Comparison of ENCODE assay signal across 11 cellular contexts in genomic region chr7:2717905-2718702, GRCh38. TPM values are rescaled to one million over a fixed set of nuclear protein-coding genes. Genes with fewer than 3 reads are reported as not detected.
DNase-seq lines count a peak whose midpoint lies in the region; ATAC-seq and TF ChIP-seq lines count a peak whose summit lies in the region.
"Had no signal": no experiment of that assay in that cellular context is flagged by ENCODE, and none has a peak within 500 bp of the region (broad histone marks: within the 10 kb centered on the region; RNA-seq: fewer than 3 reads in every experiment).

No MANE protein-coding gene starts in this region.

- no peaks in the 10 kb centered on the region for H3K9me3 Mint-ChIP-seq in CD4-positive, CD25-positive, alpha-beta regulatory T cell
- H3K9me3 Mint-ChIP-seq in brain: no peaks in the 10 kb centered on the region
- no peaks in the 10 kb centered on the region for H3K9me3 Mint-ChIP-seq in neural progenitor cell

- peak overlapping the region; percentile 91 to 97 (median 93) for H3K27ac Mint-ChIP-seq in CD4-positive, CD25-positive, alpha-beta regulatory T cell
- peak overlapping the region in 4 of 5 experiments; percentile 24 to 88 (median 62) for H3K27ac Mint-ChIP-seq in brain
- peak overlapping the region; percentile 81 for H3K27ac Mint-ChIP-seq in neural progenitor cell

- H2AFZ ChIP-seq in neural progenitor cell (replicated peaks): no peak overlapping the region

- no peaks in the 10 kb centered on the region for H3K27me3 Mint-ChIP-seq in CD4-positive, CD25-positive, alpha-beta regulatory T cell
- H3K27me3 Mint-ChIP-seq in brain (no peaks in the 10 kb centered on the region), neural progenitor cell (ENCODE audit: insufficient read depth, low read depth) (peaks cover 6% of the 10 kb centered on the region)

- peak overlapping the region; percentile 53 for H3K27ac ChIP-seq in CD4-positive, CD25-positive, alpha-beta regulatory T cell (ENCODE audit: insufficient read depth, low read length, poor library complexity, severe bottlenecking)
- no peak overlapping the region for H3K27ac ChIP-seq in neural progenitor cell
- H3K27ac ChIP-seq: 22Rv1, SJSA1, suprapubic skin had no signal

- peak overlapping the region in 3 of 4 donors; percentile 62 to 84 (median 73) for H3K4me3 Mint-ChIP-seq in CD4-positive, CD25-positive, alpha-beta regulatory T cell
- no peak overlapping the region for H3K4me3 Mint-ChIP-seq in brain
- H3K4me3 Mint-ChIP-seq in neural progenitor cell: no peak overlapping the region

- no peak overlapping the region for H3K4me2 ChIP-seq in neural progenitor cell

- no peaks in the 10 kb centered on the region for H3K9me3 ChIP-seq in CD4-positive, CD25-positive, alpha-beta regulatory T cell (ENCODE audit: control insufficient read depth in 2 of 2, low read length in 2 of 2)
- H3K9me3 ChIP-seq in neural progenitor cell (ENCODE audit: low read depth): no peaks in the 10 kb centered on the region
- H3K9me3 ChIP-seq: SJSA1, suprapubic skin had no signal

- peaks cover 18 to 74% (median 34%) of the 10 kb centered on the region in 4 donors for H3K4me1 Mint-ChIP-seq in CD4-positive, CD25-positive, alpha-beta regulatory T cell
- peaks cover 56% of the 10 kb centered on the region for H3K4me1 Mint-ChIP-seq in brain
- peaks cover 35% of the 10 kb centered on the region for H3K4me1 Mint-ChIP-seq in neural progenitor cell

- ATAC-seq in CD4-positive, CD25-positive, alpha-beta regulatory T cell (ENCODE audit: low read depth in 2 of 2): no peak
- no peak for ATAC-seq in activated CD4-positive, CD25-positive, alpha-beta regulatory T cell treated with anti-CD3 and anti-CD28 coated beads, Interleukin-2, amount 50 U/mL, for 24 hours

- H3K27me3 ChIP-seq in CD4-positive, CD25-positive, alpha-beta regulatory T cell (ENCODE audit: control insufficient read depth, insufficient read depth, low read length): no peaks in the 10 kb centered on the region
- no peaks in the 10 kb centered on the region for H3K27me3 ChIP-seq in neural progenitor cell
- H3K27me3 ChIP-seq: SJSA1, suprapubic skin had no signal

- H3K79me2 ChIP-seq in neural progenitor cell (ENCODE audit: low read depth): no peaks in the 10 kb centered on the region

- H4K20me1 ChIP-seq in neural progenitor cell (ENCODE audit: low read depth): no peaks in the 10 kb centered on the region

- no peaks in the 10 kb centered on the region for H3K36me3 ChIP-seq in CD4-positive, CD25-positive, alpha-beta regulatory T cell (ENCODE audit: control insufficient read depth, insufficient read depth, low read length)
- no peaks in the 10 kb centered on the region for H3K36me3 ChIP-seq in neural progenitor cell
- H3K36me3 ChIP-seq: suprapubic skin had no signal

- no peak overlapping the region for H3K4me3 ChIP-seq in CD4-positive, CD25-positive, alpha-beta regulatory T cell (ENCODE audit: low read depth, low read length)
- no peak overlapping the region for H3K4me3 ChIP-seq in neural progenitor cell
- H3K4me3 ChIP-seq: SJSA1, suprapubic skin had no signal

- TF ChIP-seq CTCF in brain (conservative IDR thresholded peaks at IDR 0.05) (no peak), neural progenitor cell (IDR thresholded peaks at IDR 0.05) (no peak)

- peaks cover 56% of the 10 kb centered on the region for H3K4me1 ChIP-seq in CD4-positive, CD25-positive, alpha-beta regulatory T cell (ENCODE audit: control insufficient read depth, insufficient read depth, low read length, poor library complexity, severe bottlenecking)
- H3K4me1 ChIP-seq in neural progenitor cell: no peaks in the 10 kb centered on the region

- peaks cover 8% of the 10 kb centered on the region for H3K36me3 Mint-ChIP-seq in CD4-positive, CD25-positive, alpha-beta regulatory T cell
- H3K36me3 Mint-ChIP-seq in brain (peaks cover 52% of the 10 kb centered on the region), neural progenitor cell (peaks cover 21% of the 10 kb centered on the region)

- H3F3A ChIP-seq in neural progenitor cell (ENCODE audit: low read depth): no peaks in the 10 kb centered on the region

- H3K9ac ChIP-seq in neural progenitor cell: no peak overlapping the region

- DNase-seq in SHP77 (lab: John Stamatoyannopoulos, UW) (peak; percentile 20 to 56), SHP77 treated with DMSO at 0.1 percent for 48 hours (lab: John Stamatoyannopoulos, UW) (no peak), neural progenitor cell (ENCODE audit: low spot score) (no peak), NCI-H345 treated with DMSO at 0.1 percent for 48 hours (lab: John Stamatoyannopoulos, UW; ENCODE audit: unreplicated experiment) (no peak), activated gamma-delta T cell treated with Interleukin-2 at 50 U/mL for 16 hours (no peak)
- no peak for DNase-seq in CD4-positive, CD25-positive, alpha-beta regulatory T cell

RNA-seq across cellular contexts. Expression of gene AMZ1, which starts 30.1 kb away (rescaled TPM):
- total RNA-seq in CD4-positive, CD25-positive, alpha-beta regulatory T cell: 1.8 TPM
- polyA plus RNA-seq in CD4-positive, CD25-positive, alpha-beta regulatory T cell: 1 to 10 TPM in 1 of 4 donors, under 1 TPM in 3; 0.43 to 1.4 (median 0.63) TPM
- 2.4 TPM for polyA plus RNA-seq in brain (ENCODE audit: insufficient read depth, low read depth, low replicate concordance)
- total RNA-seq in neural progenitor cell (ENCODE audit: low replicate concordance): 0.09 TPM in 1 of 2 replicates, not detected in the other

Comparison
In these comparisons a context has a peak if more than half of its experiments do, and no peak if none do; other contexts are left out.
1. DNase-seq: peak in SHP77 (2 of 2); none in SHP77 treated with DMSO at 0.1 percent for 48 hours (single experiment), CD4-positive, CD25-positive, alpha-beta regulatory T cell (0 of 3), neural progenitor cell (single experiment), NCI-H345 treated with DMSO at 0.1 percent for 48 hours (single experiment) and activated gamma-delta T cell treated with Interleukin-2 at 50 U/mL for 16 hours (single experiment).
2. H3K4me3 Mint-ChIP-seq: peak in CD4-positive, CD25-positive, alpha-beta regulatory T cell (3 of 4); none in brain (0 of 5) and neural progenitor cell (single experiment).
3. Peak in every context shown above with its lines, with median percentiles within 50 percentile points of each other: H3K27ac Mint-ChIP-seq.